ENCODE assay signal across 15 cellular contexts in the genomic region with DNA sequence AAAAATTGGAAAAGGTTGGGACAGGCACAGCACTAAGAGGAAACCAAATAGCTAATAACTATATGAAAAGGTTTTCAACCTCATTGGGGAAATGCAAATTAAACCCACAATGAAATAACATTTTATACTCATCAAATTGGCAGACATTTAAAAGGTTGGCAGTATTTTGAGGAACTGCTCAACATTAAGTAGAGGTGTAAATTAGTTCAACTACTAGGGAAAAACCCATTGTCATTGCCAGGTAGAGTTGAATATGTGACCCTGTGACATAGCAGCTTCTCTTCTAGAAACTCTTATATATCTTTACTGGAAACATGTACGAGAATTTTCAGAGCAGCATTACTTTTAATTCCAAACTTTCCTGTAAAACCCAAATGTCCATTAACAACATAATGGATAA.
"Had no signal": no experiment of that assay in that cellular context is flagged by ENCODE, and none has a peak within 500 bp of the region (broad histone marks: within the 10 kb centered on the region; RNA-seq: fewer than 3 reads in every experiment).

No MANE protein-coding gene starts in this region.

- H3K9me3 ChIP-seq: suprapubic skin, upper lobe of left lung had no signal

- H3K4me3 Mint-ChIP-seq: activated CD4-positive, alpha-beta memory T cell treated with anti-CD3 and anti-CD28 coated beads for 36 hours; activated CD8-positive, alpha-beta memory T cell treated with anti-CD3 and anti-CD28 coated beads, Interleukin-2, amount 10 ng/mL, durations not matched to agents 7 days and 5 days; effector memory CD8-positive, alpha-beta T cell; natural killer cell treated with Interleukin-12 subunit alpha and Interleukin-12 subunit beta and Interleukin-15 and Interleukin-18, amount 100 ng/mL, for 72 hours had no signal

- DNase-seq: activated CD4-positive, alpha-beta memory T cell treated with anti-CD3 and anti-CD28 coated beads for 36 hours; activated CD8-positive, alpha-beta memory T cell treated with anti-CD3 and anti-CD28 coated beads, Interleukin-2, amount 10 ng/mL, durations not matched to agents 7 days and 5 days; activated gamma-delta T cell treated with Interleukin-2 at 50 U/mL for 16 hours; activated T-cell treated with anti-CD3 and anti-CD28 coated beads, Interleukin-2, amount 50 U/mL, for 4 hours; dermis blood vessel endothelial cell; effector memory CD8-positive, alpha-beta T cell; foreskin keratinocyte; glutamatergic neuron; left ventricle myocardium superior; mesendoderm; stimulated activated naive CD4-positive, alpha-beta T cell; upper lobe of left lung had no signal

- H3K4me3 ChIP-seq: suprapubic skin, upper lobe of left lung had no signal

- H3K27ac Mint-ChIP-seq: activated CD4-positive, alpha-beta memory T cell treated with anti-CD3 and anti-CD28 coated beads for 36 hours; activated CD8-positive, alpha-beta memory T cell treated with anti-CD3 and anti-CD28 coated beads, Interleukin-2, amount 10 ng/mL, durations not matched to agents 7 days and 5 days had no signal

- H3K36me3 ChIP-seq: suprapubic skin, upper lobe of left lung had no signal

- H3K27me3 Mint-ChIP-seq: activated CD4-positive, alpha-beta memory T cell treated with anti-CD3 and anti-CD28 coated beads for 36 hours; activated CD8-positive, alpha-beta memory T cell treated with anti-CD3 and anti-CD28 coated beads, Interleukin-2, amount 10 ng/mL, durations not matched to agents 7 days and 5 days; effector memory CD8-positive, alpha-beta T cell; natural killer cell treated with Interleukin-12 subunit alpha and Interleukin-12 subunit beta and Interleukin-15 and Interleukin-18, amount 100 ng/mL, for 72 hours had no signal

- ATAC-seq: activated CD8-positive, alpha-beta memory T cell treated with anti-CD3 and anti-CD28 coated beads, Interleukin-2, amount 10 ng/mL, durations not matched to agents 7 days and 5 days; activated T-cell treated with anti-CD3 and anti-CD28 coated beads, Interleukin-2, amount 50 U/mL, for 4 hours; effector memory CD8-positive, alpha-beta T cell; foreskin keratinocyte; natural killer cell treated with Interleukin-12 subunit alpha and Interleukin-12 subunit beta and Interleukin-15 and Interleukin-18, amount 100 ng/mL, for 72 hours had no signal

- H3K27me3 ChIP-seq: foreskin keratinocyte, suprapubic skin, upper lobe of left lung had no signal

- H3K9me3 Mint-ChIP-seq: activated CD4-positive, alpha-beta memory T cell treated with anti-CD3 and anti-CD28 coated beads for 36 hours; activated T-cell treated with anti-CD3 and anti-CD28 coated beads, Interleukin-2, amount 50 U/mL, for 4 hours; effector memory CD8-positive, alpha-beta T cell; natural killer cell treated with Interleukin-12 subunit alpha and Interleukin-12 subunit beta and Interleukin-15 and Interleukin-18, amount 100 ng/mL, for 72 hours had no signal

- H3K27ac ChIP-seq: suprapubic skin, upper lobe of left lung, VCaP had no signal

- H3K36me3 Mint-ChIP-seq: activated CD4-positive, alpha-beta memory T cell treated with anti-CD3 and anti-CD28 coated beads for 36 hours; natural killer cell treated with Interleukin-12 subunit alpha and Interleukin-12 subunit beta and Interleukin-15 and Interleukin-18, amount 100 ng/mL, for 72 hours had no signal
